27 cellular contexts compared by ENCODE assay signal in the genomic region with DNA sequence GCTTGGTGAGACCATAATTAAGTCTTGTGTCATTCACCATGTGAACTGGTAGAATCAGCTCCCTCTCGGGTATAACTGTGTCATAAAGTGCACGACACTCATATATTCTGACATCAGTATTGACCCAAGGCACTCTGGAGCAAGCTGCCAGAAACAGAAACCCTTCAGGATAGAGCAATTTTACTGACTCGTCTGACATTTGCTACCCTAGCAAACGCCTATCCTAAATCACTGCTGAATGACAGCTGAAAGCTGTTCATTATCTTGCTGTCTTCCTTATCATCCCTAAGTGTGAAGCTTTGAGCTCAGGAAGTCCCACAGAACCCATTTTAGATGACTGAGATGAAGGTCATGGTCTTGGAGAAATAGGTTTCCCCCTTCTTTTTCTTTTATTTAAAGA.
"Had no signal": no experiment of that assay in that cellular context is flagged by ENCODE, and none has a peak within 500 bp of the region (broad histone marks: within the 10 kb centered on the region; RNA-seq: fewer than 3 reads in every experiment).

No MANE protein-coding gene starts in this region.

- DNase-seq: effector CD8-positive, alpha-beta T cell; endodermal cell; foreskin fibroblast; heart right ventricle; hypothalamus; immature natural killer cell; islet precursor cell; kidney glomerular epithelial cell; left colon; left ventricle myocardium superior; lower lobe of right lung; natural killer cell; nucleus accumbens; stimulated activated CD4-positive, alpha-beta T cell treated with anti-CD3 and anti-CD28 coated beads, Interleukin-12 subunit alpha, Interleukin-12 subunit beta, amount 100 ng/mL, for 4 hours; stimulated activated CD4-positive, alpha-beta T cell treated with anti-CD3 and anti-CD28 coated beads, Interleukin-1b, Interleukin-23, amount 100 ng/mL, for 48 hours; stimulated activated CD4-positive, alpha-beta T cell treated with anti-CD3 and anti-CD28 coated beads, Interleukin-4, amount 100 ng/mL, for 1 hour; stimulated activated CD8-positive, alpha-beta memory T cell treated with anti-CD3 and anti-CD28 coated beads, Interleukin-4, amount 100 ng/mL, for 48 hours; stimulated activated naive CD4-positive, alpha-beta T cell; upper lobe of left lung had no signal

- H3K36me3 ChIP-seq: lower lobe of right lung, prostate gland, right atrium auricular region, thoracic aorta, upper lobe of left lung had no signal

- H3K27ac Mint-ChIP-seq: dendritic cell treated with granulocyte-macrophage colony-stimulating factor and Interleukin-4, amounts not matched to agents 40 ng/mL and 50 ng/mL, for 4 days; endodermal cell had no signal

- H3K4me3 Mint-ChIP-seq: dendritic cell treated with granulocyte-macrophage colony-stimulating factor and Interleukin-4, amounts not matched to agents 40 ng/mL and 50 ng/mL, for 4 days; endodermal cell; natural killer cell had no signal

- H3K36me3 Mint-ChIP-seq: natural killer cell had no signal

- H3K9me3 Mint-ChIP-seq: dendritic cell treated with granulocyte-macrophage colony-stimulating factor and Interleukin-4, amounts not matched to agents 40 ng/mL and 50 ng/mL, for 4 days; endodermal cell; immature natural killer cell; natural killer cell had no signal

- H3K4me3 ChIP-seq: gastroesophageal sphincter, heart right ventricle, lower lobe of right lung, prostate gland, right atrium auricular region, smooth muscle cell, thoracic aorta, tibial nerve, upper lobe of left lung had no signal

- H3K4me2 ChIP-seq: smooth muscle cell had no signal

- H3K27me3 ChIP-seq: gastroesophageal sphincter, heart right ventricle, right atrium auricular region, tibial nerve, upper lobe of left lung had no signal

- H3K27ac ChIP-seq: epithelial cell of prostate, gastroesophageal sphincter, heart right ventricle, lower lobe of right lung, prostate gland, right atrium auricular region, thoracic aorta, tibial nerve, upper lobe of left lung had no signal

- H3K9me3 ChIP-seq: gastroesophageal sphincter, heart right ventricle, lower lobe of right lung, prostate gland, right atrium auricular region, thoracic aorta, tibial nerve, upper lobe of left lung had no signal
